Comparison of ENCODE assay signal across 12 cellular contexts in the genomic region with DNA sequence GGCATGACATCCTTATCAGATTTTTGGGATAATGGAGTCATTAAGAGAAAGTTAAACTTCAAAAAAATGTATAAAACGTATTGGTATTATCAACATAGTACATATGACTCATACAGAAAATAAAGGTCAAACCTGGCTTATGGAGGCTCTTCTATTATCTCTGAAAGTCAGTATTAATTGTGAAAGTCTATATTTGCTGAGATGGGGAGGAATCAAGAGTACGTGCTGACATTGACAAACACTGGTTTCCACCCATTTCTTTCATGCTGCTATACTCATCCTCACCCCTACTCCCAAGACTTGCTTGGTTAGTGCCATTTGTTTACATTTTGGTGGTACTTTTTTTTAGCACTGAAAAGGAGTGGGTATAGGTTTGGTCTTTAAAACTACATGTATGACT. TPM values are rescaled to one million over a fixed set of nuclear protein-coding genes. Genes with fewer than 3 reads are reported as not detected.
"Had no signal": no experiment of that assay in that cellular context is flagged by ENCODE, and none has a peak within 500 bp of the region (broad histone marks: within the 10 kb centered on the region; RNA-seq: fewer than 3 reads in every experiment).

No MANE protein-coding gene starts in this region.

- DNase-seq: activated effector memory CD4-positive, alpha-beta T cell treated with Interleukin-2 at 50 U/mL for 16 hours; activated naive CD4-positive, alpha-beta T cell treated with anti-CD3 and anti-CD28 coated beads, Interleukin-2, amount 10 ng/mL, durations not matched to agents 7 days and 5 days; amniotic stem cell; effector CD4-positive, alpha-beta T cell; hypothalamus; lower lobe of right lung; naive thymus-derived CD8-positive, alpha-beta T cell; right cardiac atrium; stimulated activated CD4-positive, alpha-beta T cell treated with anti-CD3 and anti-CD28 coated beads, Interleukin-2, amount 100 ng/mL, for 24 hours; upper lobe of right lung had no signal

- H3K36me3 Mint-ChIP-seq: activated naive CD4-positive, alpha-beta T cell treated with anti-CD3 and anti-CD28 coated beads, Interleukin-2, amount 10 ng/mL, durations not matched to agents 7 days and 5 days; naive thymus-derived CD8-positive, alpha-beta T cell had no signal

- ATAC-seq: lower lobe of right lung; naive thymus-derived CD8-positive, alpha-beta T cell; right cardiac atrium; upper lobe of right lung had no signal

- H3K27ac Mint-ChIP-seq: activated naive CD4-positive, alpha-beta T cell treated with anti-CD3 and anti-CD28 coated beads, Interleukin-2, amount 10 ng/mL, durations not matched to agents 7 days and 5 days; T-helper 1 cell treated with Interleukin-12 subunit alpha and Interleukin-12 subunit beta and Interleukin-4 antibody, amounts not matched to agents 30 μg/mL and 1 μg/mL, for 36 hours had no signal

- H3K9me3 Mint-ChIP-seq: activated naive CD4-positive, alpha-beta T cell treated with anti-CD3 and anti-CD28 coated beads, Interleukin-2, amount 10 ng/mL, durations not matched to agents 7 days and 5 days; naive thymus-derived CD8-positive, alpha-beta T cell; T-helper 1 cell treated with Interleukin-12 subunit alpha and Interleukin-12 subunit beta and Interleukin-4 antibody, amounts not matched to agents 30 μg/mL and 1 μg/mL, for 36 hours had no signal

- H3K4me3 Mint-ChIP-seq: activated naive CD4-positive, alpha-beta T cell treated with anti-CD3 and anti-CD28 coated beads, Interleukin-2, amount 10 ng/mL, durations not matched to agents 7 days and 5 days; naive thymus-derived CD8-positive, alpha-beta T cell; T-helper 1 cell treated with Interleukin-12 subunit alpha and Interleukin-12 subunit beta and Interleukin-4 antibody, amounts not matched to agents 30 μg/mL and 1 μg/mL, for 36 hours had no signal

- H3K4me1 Mint-ChIP-seq: activated naive CD4-positive, alpha-beta T cell treated with anti-CD3 and anti-CD28 coated beads, Interleukin-2, amount 10 ng/mL, durations not matched to agents 7 days and 5 days; naive thymus-derived CD8-positive, alpha-beta T cell had no signal

RNA-seq across cellular contexts. Expression of gene CFI, which starts 41.1 kb away (rescaled TPM):
- total RNA-seq: naive thymus-derived CD8-positive, alpha-beta T cell; osteocyte had no signal
